ENCODE assay signal across 8 cellular contexts in the genomic region with DNA sequence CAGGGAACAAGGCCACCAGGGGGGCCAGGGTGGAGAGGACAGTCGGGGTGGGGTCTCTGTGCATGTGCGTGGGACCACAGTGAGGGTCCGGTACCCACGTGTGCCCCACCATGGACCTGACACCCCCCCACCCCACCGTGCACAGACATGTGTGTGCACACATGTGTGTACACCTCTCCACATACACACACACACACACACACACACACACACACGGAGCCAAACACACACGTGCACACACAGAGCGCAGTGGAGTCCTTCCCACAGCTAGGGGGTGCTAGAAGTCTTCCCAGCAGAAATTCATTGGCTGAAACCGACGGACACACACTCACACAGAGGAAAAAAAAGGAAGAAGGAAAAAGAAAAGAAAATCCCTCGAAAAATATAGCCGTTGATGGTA. TPM values are rescaled to one million over a fixed set of nuclear protein-coding genes. Genes with fewer than 3 reads are reported as not detected.
A peak's percentile ranks its signal among the peaks of the same experiment; 100 is the strongest.
DNase-seq lines count a peak whose midpoint lies in the region; ATAC-seq and TF ChIP-seq lines count a peak whose summit lies in the region.

No MANE protein-coding gene starts in this region.

- no peak overlapping the region for H4K91ac ChIP-seq in mesenchymal stem cell (ENCODE audit: low read length)

- H3K36me3 ChIP-seq in mesenchymal stem cell (ENCODE audit: control insufficient read depth in 1 of 2, insufficient read depth in 2 of 2, low read depth in 1 of 2, low read length in 2 of 2): no peaks in the 10 kb centered on the region

- no peak overlapping the region for H3K4ac ChIP-seq in mesenchymal stem cell (ENCODE audit: low read depth in 1 of 2, low read length in 2 of 2)

- POLR2A ChIA-PET in HEK293T (lab: Yijun Ruan, JAX): no interaction called here

- intact Hi-C loops in Calu3 (cut with micrococcal nuclease; ENCODE audit: unreplicated experiment): loop anchor here (2.0 to 10.0 kb wide), 3 partner anchors 268 to 1010 kb away; partner anchors contain the start of gene SDK1

- H4K8ac ChIP-seq in mesenchymal stem cell (ENCODE audit: low read length): peak overlapping the region; percentile 61

- peaks cover 4% of the 10 kb centered on the region for H3K4me1 ChIP-seq in mesenchymal stem cell (ENCODE audit: control insufficient read depth, insufficient read depth, low read depth, low read length)

- H3K4me1 Mint-ChIP-seq in Calu3 (ENCODE audit: low read depth, unreplicated experiment) (peaks cover 18% of the 10 kb centered on the region), type B pancreatic cell (ENCODE audit: unreplicated experiment) (peaks cover 15% of the 10 kb centered on the region)
- peaks cover 4 to 5% of the 10 kb centered on the region in 2 donors for H3K4me1 Mint-ChIP-seq in effector memory CD8-positive, alpha-beta T cell (ENCODE audit: low read depth in 2 of 2)

- no peak overlapping the region for H2BK120ac ChIP-seq in mesenchymal stem cell (ENCODE audit: low read depth, low read length)

- H3K36me3 Mint-ChIP-seq in Calu3 (ENCODE audit: insufficient read depth, unreplicated experiment) (peaks cover 11% of the 10 kb centered on the region), type B pancreatic cell (no peaks in the 10 kb centered on the region)
- no peaks in the 10 kb centered on the region for H3K36me3 Mint-ChIP-seq in effector memory CD8-positive, alpha-beta T cell (ENCODE audit: insufficient read depth)

- no peak overlapping the region for H3K18ac ChIP-seq in mesenchymal stem cell (ENCODE audit: low read depth in 1 of 2, low read length in 2 of 2)

- no peaks in the 10 kb centered on the region for H3K9me3 ChIP-seq in mesenchymal stem cell (ENCODE audit: control insufficient read depth, low read length)

- peak overlapping the region; percentile 36 for H3K4me3 Mint-ChIP-seq in Calu3 (ENCODE audit: low read depth, unreplicated experiment)
- no peak overlapping the region for H3K4me3 Mint-ChIP-seq in effector memory CD8-positive, alpha-beta T cell
- no peak overlapping the region for H3K4me3 Mint-ChIP-seq in type B pancreatic cell

- ATAC-seq in effector memory CD8-positive, alpha-beta T cell (replicated peaks): peak; percentile 76
- ATAC-seq in HG03135 (IDR thresholded peaks at IDR 0.05; ENCODE audit: unreplicated experiment): no peak

- H2BK15ac ChIP-seq in mesenchymal stem cell (ENCODE audit: low read depth, poor library complexity, severe bottlenecking): no peak overlapping the region

- TF ChIP-seq CTCF in Calu3 (IDR thresholded peaks at IDR 0.05; ENCODE audit: unreplicated experiment) (peak; percentile 93), type B pancreatic cell (conservative IDR thresholded peaks at IDR 0.05) (peak; percentile 82)

- H2BK5ac ChIP-seq in mesenchymal stem cell (ENCODE audit: low read depth, low read length, poor library complexity, severe bottlenecking): no peak overlapping the region

- DNase-seq in Calu3 (peak; percentile 85), HEK293T (ENCODE audit: extremely low spot score) (peak; percentile 84), NCI-H345 treated with DMSO at 0.1 percent for 48 hours (lab: John Stamatoyannopoulos, UW; ENCODE audit: unreplicated experiment) (peak; percentile 35), mesenchymal stem cell (peak; percentile 84), type B pancreatic cell (ENCODE audit: extremely low spot score, unreplicated experiment) (no peak)
- peak; percentile 45 to 48 for DNase-seq in activated CD4-positive, alpha-beta T cell treated with anti-CD3 and anti-CD28 coated beads for 4 hours
- DNase-seq in effector memory CD8-positive, alpha-beta T cell: peak; percentile 41 to 42 (median 41)

- H2AFZ ChIP-seq in mesenchymal stem cell (ENCODE audit: low read depth, low read length): no peak overlapping the region

- 14% methylated on average over 4 of the region's 12 CpGs for WGBS in mesenchymal stem cell

- peak overlapping the region; percentile 11 for H3K27ac Mint-ChIP-seq in Calu3 (ENCODE audit: unreplicated experiment)
- H3K27ac Mint-ChIP-seq in effector memory CD8-positive, alpha-beta T cell: no peak overlapping the region
- no peak overlapping the region for H3K27ac Mint-ChIP-seq in type B pancreatic cell

- H3K4me2 ChIP-seq in mesenchymal stem cell (ENCODE audit: low read length, poor library complexity, severe bottlenecking): no peak overlapping the region

- H3K27me3 Mint-ChIP-seq in Calu3 (ENCODE audit: unreplicated experiment) (no peaks in the 10 kb centered on the region), type B pancreatic cell (no peaks in the 10 kb centered on the region)
- H3K27me3 Mint-ChIP-seq in effector memory CD8-positive, alpha-beta T cell: no peaks in the 10 kb centered on the region

- CTCF ChIA-PET in Calu3 (lab: Charles Lee): interaction anchor here (0.7 to 0.9 kb wide), 3 partner anchors 117 to 758 kb away, joined by 3 read pairs; no protein-coding TSS in a partner anchor
- CTCF ChIA-PET in HEK293T (lab: Yijun Ruan, JAX): interaction anchor here (0.7 to 1.0 kb wide), 4 partner anchors 154 to 354 kb away, joined by 3 read pairs; no protein-coding TSS in a partner anchor

- H3K27ac ChIP-seq in mesenchymal stem cell (ENCODE audit: low read length, poor library complexity, severe bottlenecking): no peak overlapping the region

- peaks cover 0 to 25% of the 10 kb centered on the region in 2 experiments for H3K27me3 ChIP-seq in mesenchymal stem cell (ENCODE audit: control insufficient read depth in 1 of 2, insufficient read depth in 1 of 2, low read length in 2 of 2)

- H2BK12ac ChIP-seq in mesenchymal stem cell (ENCODE audit: low read length in 2 of 2): no peak overlapping the region

- no TSS peak for BruUV-seq in Calu3 (replicated peaks; lab: Mats Ljungman, UMichigan)

- no peak overlapping the region for H3K4me3 ChIP-seq in mesenchymal stem cell (ENCODE audit: insufficient read depth in 1 of 2, low read depth in 1 of 2, low read length in 2 of 2)

- H3K9ac ChIP-seq in mesenchymal stem cell (ENCODE audit: low read length): no peak overlapping the region

- no peak overlapping the region for H2AK5ac ChIP-seq in mesenchymal stem cell (ENCODE audit: low read length, severe bottlenecking)

- H3K79me1 ChIP-seq in mesenchymal stem cell (replicated peaks; ENCODE audit: low read length, poor library complexity, severe bottlenecking): no peaks in the 10 kb centered on the region

- H3K9me3 Mint-ChIP-seq in Calu3 (ENCODE audit: low read depth, unreplicated experiment): no peaks in the 10 kb centered on the region
- no peaks in the 10 kb centered on the region for H3K9me3 Mint-ChIP-seq in effector memory CD8-positive, alpha-beta T cell
- no peaks in the 10 kb centered on the region for H3K9me3 Mint-ChIP-seq in type B pancreatic cell

- no peak overlapping the region for H3K14ac ChIP-seq in mesenchymal stem cell (ENCODE audit: low read length in 2 of 2)

- no peak overlapping the region for H3K23ac ChIP-seq in mesenchymal stem cell (ENCODE audit: low read length in 2 of 2)

TF ChIP-seq in HEK293T, 16 proteins besides CTCF, POLR2A, EP300 and RAD21:
- TF ChIP-seq TARDBP (IDR thresholded peaks at IDR 0.05): no peak
- TF ChIP-seq ZNF384 (IDR thresholded peaks at IDR 0.05): peak; percentile 84
- peak; percentile 45; the same call in 1 of the 2 replicates for TF ChIP-seq BHLHE40 (IDR thresholded peaks at IDR 0.05; ENCODE audit: borderline replicate concordance)
- peak; percentile 46; the same call in 1 of the 2 replicates for TF ChIP-seq L3MBTL2 (conservative IDR thresholded peaks at IDR 0.05)

RNA-seq across cellular contexts. Expression of gene GNA12, which starts 42.8 kb away (rescaled TPM):
- total RNA-seq in Calu3 (2022): 75.4 and 78.3 TPM in 2 replicates
- 78.8 TPM for polyA plus RNA-seq in mesenchymal stem cell (2013, experiment 1 of 2)
- 79.8 TPM for polyA plus RNA-seq in mesenchymal stem cell (2013, experiment 2 of 2)
- 37.9 and 46.2 TPM in 2 replicates for total RNA-seq in type B pancreatic cell (ENCODE audit: low replicate concordance)
